Comparison of ENCODE assay signal across 27 cellular contexts in the genomic region with DNA sequence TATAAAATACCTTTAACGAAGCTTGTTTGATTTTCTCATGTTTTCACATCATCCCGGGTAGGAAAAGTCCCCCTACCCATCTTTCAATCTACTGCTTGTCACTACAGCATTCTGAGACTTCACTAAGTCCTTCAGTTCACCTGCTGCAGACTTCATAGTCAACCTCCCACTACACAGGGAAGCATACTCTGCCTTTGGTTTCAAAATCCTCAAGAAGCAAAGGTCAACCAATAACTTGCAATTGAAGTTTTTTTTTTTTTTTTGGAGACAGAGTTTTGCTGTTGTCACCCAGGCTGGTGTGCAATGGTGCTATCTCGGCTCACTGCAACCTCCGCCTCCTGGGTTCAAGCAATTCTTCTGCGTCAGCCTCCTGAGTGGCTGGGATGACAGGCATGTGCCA. TPM values are rescaled to one million over a fixed set of nuclear protein-coding genes. Genes with fewer than 3 reads are reported as not detected.
"Had no signal": no experiment of that assay in that cellular context is flagged by ENCODE, and none has a peak within 500 bp of the region (broad histone marks: within the 10 kb centered on the region; RNA-seq: fewer than 3 reads in every experiment).

No MANE protein-coding gene starts in this region.

- H3K27me3 ChIP-seq: esophagus muscularis mucosa, foreskin keratinocyte, heart left ventricle, neural progenitor cell, right atrium auricular region, testis, transverse colon had no signal

- H3K4me1 Mint-ChIP-seq: neural progenitor cell had no signal

- H3K9me3 Mint-ChIP-seq: activated CD8-positive, alpha-beta T cell treated with anti-CD3 and anti-CD28 coated beads for 36 hours; mesothelial cell of epicardium; neural progenitor cell; T-helper 1 cell treated with Interleukin-12 subunit alpha and Interleukin-12 subunit beta and Interleukin-4 antibody, amounts not matched to agents 30 μg/mL and 1 μg/mL, for 36 hours had no signal

- H3K4me3 Mint-ChIP-seq: activated CD4-positive, alpha-beta T cell treated with anti-CD3 and anti-CD28 coated beads, Interleukin-2, amount 10 ng/mL, durations not matched to agents 7 days and 5 days; activated CD8-positive, alpha-beta T cell treated with anti-CD3 and anti-CD28 coated beads for 36 hours; mesothelial cell of epicardium; neural progenitor cell had no signal

- H3K36me3 Mint-ChIP-seq: mesothelial cell of epicardium, neural progenitor cell had no signal

- H3K27me3 Mint-ChIP-seq: activated CD4-positive, alpha-beta T cell treated with anti-CD3 and anti-CD28 coated beads, Interleukin-2, amount 10 ng/mL, durations not matched to agents 7 days and 5 days; activated CD8-positive, alpha-beta T cell treated with anti-CD3 and anti-CD28 coated beads for 36 hours; naive thymus-derived CD4-positive, alpha-beta T cell had no signal

- H2AFZ ChIP-seq: neural progenitor cell had no signal

- H3K9me3 ChIP-seq: esophagus muscularis mucosa, heart left ventricle, right atrium auricular region, SK-N-SH, testis, transverse colon had no signal

- H3K4me1 ChIP-seq: esophagus muscularis mucosa, right atrium auricular region, testis had no signal

- H3K4me2 ChIP-seq: neural progenitor cell, SK-N-SH had no signal

- H3K9me2 ChIP-seq: SK-N-SH had no signal

- ATAC-seq: activated CD8-positive, alpha-beta T cell treated with anti-CD3 and anti-CD28 coated beads for 36 hours; foreskin keratinocyte; heart left ventricle; left ventricle myocardium superior; naive thymus-derived CD4-positive, alpha-beta T cell had no signal

- H3K27ac Mint-ChIP-seq: activated CD4-positive, alpha-beta T cell treated with anti-CD3 and anti-CD28 coated beads, Interleukin-2, amount 10 ng/mL, durations not matched to agents 7 days and 5 days; mesothelial cell of epicardium; neural progenitor cell had no signal

- H3K36me3 ChIP-seq: esophagus muscularis mucosa, heart left ventricle, neural progenitor cell, right atrium auricular region, transverse colon had no signal

- H3K4me3 ChIP-seq: esophagus muscularis mucosa, heart left ventricle, neural progenitor cell, right atrium auricular region, testis, transverse colon had no signal

- DNase-seq: activated CD4-positive, alpha-beta T cell treated with anti-CD3 and anti-CD28 coated beads, Interleukin-2, amount 10 ng/mL, durations not matched to agents 7 days and 5 days; activated CD4-positive, CD25-positive, alpha-beta regulatory T cell treated with anti-CD3 and anti-CD28 coated beads, Interleukin-2, amount 50 U/mL, for 72 hours; activated CD8-positive, alpha-beta T cell treated with anti-CD3 and anti-CD28 coated beads for 36 hours; activated naive CD4-positive, alpha-beta T cell; activated T-cell treated with anti-CD3 and anti-CD28 coated beads, Interleukin-2, amount 50 U/mL, for 48 hours; amniotic stem cell; dermis blood vessel endothelial cell; effector CD4-positive, alpha-beta T cell; foreskin keratinocyte; heart left ventricle; hypothalamus; left ventricle myocardium superior; mammary epithelial cell; naive thymus-derived CD4-positive, alpha-beta T cell; SK-N-SH; stimulated activated CD4-positive, alpha-beta T cell treated with anti-CD3 and anti-CD28 coated beads, Interleukin-15, amount 100 ng/mL, for 24 hours; stimulated activated CD4-positive, alpha-beta T cell treated with anti-CD3 and anti-CD28 coated beads, Interleukin-2, amount 100 ng/mL, for 24 hours; stimulated activated naive CD4-positive, alpha-beta T cell; SW 1271; T1000; testis; transverse colon had no signal

- H3K27ac ChIP-seq: esophagus muscularis mucosa, foreskin keratinocyte, heart left ventricle, neural progenitor cell, right atrium auricular region, testis had no signal

- H3K9ac ChIP-seq: neural progenitor cell, SK-N-SH had no signal

RNA-seq across cellular contexts. Expression of gene PTPN22, which starts 4.7 kb away (rescaled TPM):
- total RNA-seq: dermis blood vessel endothelial cell, mesothelial cell of epicardium had no signal

RNA-seq across cellular contexts. Expression of gene BCL2L15, which starts 11.2 kb away (rescaled TPM):
- total RNA-seq: left ventricle myocardium superior had no signal
